In genomic region chr9:35611230-35611797, GRCh38 we compare ENCODE assay signal across 1 cellular context.
TF ChIP-seq lines count a peak whose summit lies in the region.

No MANE protein-coding gene starts in this region.

TF ChIP-seq in H1, 55 proteins besides CTCF, POLR2A, EP300 and RAD21:
- TF ChIP-seq SIN3A (conservative IDR thresholded peaks at IDR 0.05 in 1 of 2, IDR thresholded peaks at IDR 0.05 in 1 of 2; ENCODE audit: low read depth in 1 of 2, low read length in 2 of 2) (0 out of 4 replicates have a peak, but pooled peaks of 1 of the 2 experiments have one; percentile 47), CREB1 (IDR thresholded peaks at IDR 0.05) (no peak)
TF ChIP-seq in H1: peak in this region for 1.
